ENCODE assay signal across 35 cellular contexts in the genomic region with DNA sequence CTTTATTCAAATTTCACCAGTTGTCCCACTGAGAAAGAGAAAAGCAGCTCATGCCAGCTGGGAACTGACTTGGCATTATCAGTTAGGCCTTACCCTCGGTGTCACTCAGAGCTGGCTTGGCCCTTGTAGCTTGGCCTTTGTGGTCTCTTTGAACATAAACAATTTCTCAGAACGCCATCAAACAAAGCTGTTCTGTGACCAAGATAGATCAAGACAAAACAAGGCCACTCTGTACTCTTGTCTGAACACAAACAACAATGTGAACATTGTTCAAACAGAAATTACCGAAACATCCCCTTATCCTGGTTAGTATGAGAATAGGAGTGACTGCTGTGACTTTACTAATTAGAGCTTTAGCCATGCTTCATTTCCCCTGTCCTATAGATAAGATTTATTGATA. TPM values are rescaled to one million over a fixed set of nuclear protein-coding genes. Genes with fewer than 3 reads are reported as not detected.
A peak's percentile ranks its signal among the peaks of the same experiment; 100 is the strongest.
DNase-seq lines count a peak whose midpoint lies in the region; ATAC-seq, FAIRE-seq and TF ChIP-seq lines count a peak whose summit lies in the region.
"Had no signal": no experiment of that assay in that cellular context is flagged by ENCODE, and none has a peak within 500 bp of the region (broad histone marks: within the 10 kb centered on the region; RNA-seq: fewer than 3 reads in every experiment).

No MANE protein-coding gene starts in this region.

- H3K79me1 ChIP-seq in trophoblast cell (ENCODE audit: low read length) = no peaks in the 10 kb centered on the region

- CTCF ChIA-PET in GM12878 (lab: Yijun Ruan, JAX) = no interaction called here
- CTCF ChIA-PET in activated CD4-positive, alpha-beta memory T cell treated with anti-CD3 and anti-CD28 coated beads for 36 hours (lab: Charles Lee) = no interaction called here

- H3K4me3 Mint-ChIP-seq in activated CD4-positive, alpha-beta memory T cell treated with anti-CD3 and anti-CD28 coated beads for 36 hours = no peak overlapping the region
- H3K4me3 Mint-ChIP-seq: activated CD4-positive, alpha-beta T cell treated with anti-CD3 and anti-CD28 coated beads, Interleukin-2, amount 10 ng/mL, durations not matched to agents 24 days and 14 days; activated naive CD8-positive, alpha-beta T cell; natural killer cell treated with Interleukin-12 subunit alpha and Interleukin-12 subunit beta and Interleukin-15 and Interleukin-18, amount 100 ng/mL, for 72 hours; stimulated activated naive CD8-positive, alpha-beta T cell treated with anti-CD3 and anti-CD28 coated beads, Interleukin-15, Interleukin-2, amounts not matched to agents 100 ng/mL and 50 ng/mL, for 24 hours; WTC11 had no signal

- POLR2A ChIA-PET in GM12878 (lab: Charles Lee) = interaction anchor here (1.7 kb wide), 1 partner anchor 15 kb away, joined by 3 read pairs; no protein-coding TSS in a partner anchor
- POLR2A ChIA-PET in activated CD4-positive, alpha-beta memory T cell treated with anti-CD3 and anti-CD28 coated beads for 36 hours (lab: Charles Lee) = no interaction called here

- FAIRE-seq in GM19239 (lab: Jason Lieb, UNC) (peak; percentile 78), GM12878 (lab: Jason Lieb, UNC) (no peak), GM12891 (lab: Jason Lieb, UNC) (no peak)
- FAIRE-seq: GM12892 had no signal

- H2BK12ac ChIP-seq in trophoblast cell (ENCODE audit: low read length) = no peak overlapping the region

- H3K79me2 ChIP-seq in GM12878 (ENCODE audit: control insufficient read depth, insufficient read depth, low read length) = no peaks in the 10 kb centered on the region
- no peaks in the 10 kb centered on the region for H3K79me2 ChIP-seq in trophoblast cell (ENCODE audit: control insufficient read depth, insufficient read depth, low read length, poor library complexity)

- H4K20me1 ChIP-seq in GM12878 (ENCODE audit: control insufficient read depth, insufficient read depth) = no peaks in the 10 kb centered on the region
- H4K20me1 ChIP-seq: BLaER1 had no signal

- H3K4me3 ChIP-seq in GM12878 (no peak overlapping the region), trophoblast cell (ENCODE audit: low read depth, low read length) (no peak overlapping the region)
- H3K4me3 ChIP-seq: ascending aorta, BLaER1, cardiac muscle cell, lung, SJSA1, spleen, tibial nerve had no signal

- no peaks in the 10 kb centered on the region for H3K27me3 ChIP-seq in GM12878 (replicated peaks in 1 of 2; ENCODE audit: control insufficient read depth in 2 of 2, insufficient read depth in 2 of 2, low read length in 1 of 2)
- no peaks in the 10 kb centered on the region for H3K27me3 ChIP-seq in layer of hippocampus (ENCODE audit: control insufficient read depth, insufficient read depth, low read length)
- no peaks in the 10 kb centered on the region for H3K27me3 ChIP-seq in trophoblast cell (ENCODE audit: insufficient read depth, low read length)
- H3K27me3 ChIP-seq: ascending aorta, BLaER1, cardiac muscle cell, SJSA1, spleen, tibial nerve had no signal

- no peak overlapping the region for H2BK120ac ChIP-seq in trophoblast cell (ENCODE audit: insufficient read depth, low read length, poor library complexity)

- H2AFZ ChIP-seq in GM12878 (ENCODE audit: control insufficient read depth, low read depth, low read length) (no peak overlapping the region), trophoblast cell (ENCODE audit: insufficient read depth, low read length, poor library complexity) (no peak overlapping the region)

- BruUV-seq in GM12878 (replicated peaks; lab: Mats Ljungman, UMichigan) = no TSS peak

- ATAC-seq in GM12878 (peak; percentile 84), sciatic nerve (peak; percentile 50)
- ATAC-seq: left cardiac atrium; natural killer cell treated with Interleukin-12 subunit alpha and Interleukin-12 subunit beta and Interleukin-15 and Interleukin-18, amount 100 ng/mL, for 72 hours; right cardiac atrium; WTC11 had no signal

- H4K8ac ChIP-seq in trophoblast cell (ENCODE audit: low read depth, low read length) = no peak overlapping the region

- no peak overlapping the region for H3K18ac ChIP-seq in trophoblast cell (ENCODE audit: low read length)

- no peak overlapping the region for H4K12ac ChIP-seq in trophoblast cell (ENCODE audit: low read depth, low read length)

- H3K36me3 ChIP-seq in GM12878 (ENCODE audit: control insufficient read depth in 2 of 2, insufficient read depth in 2 of 2, low read length in 1 of 2) = no peaks in the 10 kb centered on the region
- H3K36me3 ChIP-seq in trophoblast cell (ENCODE audit: control insufficient read depth in 1 of 2, insufficient read depth in 2 of 2, low read length in 2 of 2) = no peaks in the 10 kb centered on the region
- H3K36me3 ChIP-seq: ascending aorta, BLaER1, cardiac muscle cell, SJSA1, spleen, tibial nerve had no signal

- H3K27ac ChIP-seq in GM12878 (ENCODE audit: control insufficient read depth, insufficient read depth) = no peak overlapping the region
- H3K27ac ChIP-seq in layer of hippocampus (ENCODE audit: low read depth, low read length) = peak overlapping the region; percentile 96
- no peak overlapping the region for H3K27ac ChIP-seq in trophoblast cell (ENCODE audit: low read depth, low read length)
- H3K27ac ChIP-seq: ascending aorta, BLaER1, cardiac muscle cell, SJSA1, spleen had no signal

- no peak overlapping the region for H3K14ac ChIP-seq in trophoblast cell (ENCODE audit: low read length)

- H3K4me1 Mint-ChIP-seq in activated CD4-positive, alpha-beta memory T cell treated with anti-CD3 and anti-CD28 coated beads for 36 hours (ENCODE audit: low read depth) = no peaks in the 10 kb centered on the region
- H3K4me1 Mint-ChIP-seq: activated CD4-positive, alpha-beta T cell treated with anti-CD3 and anti-CD28 coated beads, Interleukin-2, amount 10 ng/mL, durations not matched to agents 24 days and 14 days; WTC11 had no signal

- no peak for TF ChIP-seq RAD21 in GM12878 (IDR thresholded peaks at IDR 0.05; ENCODE audit: insufficient read depth, low read depth, low read length)

- H3K36me3 Mint-ChIP-seq in activated CD4-positive, alpha-beta memory T cell treated with anti-CD3 and anti-CD28 coated beads for 36 hours = no peaks in the 10 kb centered on the region
- H3K36me3 Mint-ChIP-seq: activated naive CD8-positive, alpha-beta T cell; natural killer cell treated with Interleukin-12 subunit alpha and Interleukin-12 subunit beta and Interleukin-15 and Interleukin-18, amount 100 ng/mL, for 72 hours; WTC11 had no signal

- H3K27me3 Mint-ChIP-seq in activated CD4-positive, alpha-beta memory T cell treated with anti-CD3 and anti-CD28 coated beads for 36 hours = no peaks in the 10 kb centered on the region
- H3K27me3 Mint-ChIP-seq: activated CD4-positive, alpha-beta T cell treated with anti-CD3 and anti-CD28 coated beads, Interleukin-2, amount 10 ng/mL, durations not matched to agents 24 days and 14 days; activated naive CD8-positive, alpha-beta T cell; stimulated activated naive CD8-positive, alpha-beta T cell treated with anti-CD3 and anti-CD28 coated beads, Interleukin-15, Interleukin-2, amounts not matched to agents 100 ng/mL and 50 ng/mL, for 24 hours had no signal

- no peak overlapping the region for H4K91ac ChIP-seq in trophoblast cell (ENCODE audit: low read depth, low read length)

- H3K9ac ChIP-seq in GM12878 (ENCODE audit: control insufficient read depth, insufficient read depth, low read length) (no peak overlapping the region), trophoblast cell (ENCODE audit: low read length) (no peak overlapping the region)
- H3K9ac ChIP-seq: BLaER1 had no signal

- DNase-seq in GM19239 (ENCODE audit: insufficient read length, low spot score) = no peak
- no peak for DNase-seq in GM12878 (ENCODE audit: low read depth, low spot score)
- DNase-seq in sciatic nerve (ENCODE audit: low spot score) = no peak
- no peak for DNase-seq in GM12891 (ENCODE audit: insufficient read length, low spot score)
- DNase-seq in central memory CD4-positive, alpha-beta T cell = no peak
- no peak for DNase-seq in trophoblast cell
- no peak for DNase-seq in activated CD4-positive, alpha-beta memory T cell treated with anti-CD3 and anti-CD28 coated beads for 36 hours
- DNase-seq: activated CD4-positive, alpha-beta T cell treated with anti-CD3 and anti-CD28 coated beads, Interleukin-2, amount 10 ng/mL, durations not matched to agents 24 days and 14 days; activated effector memory CD4-positive, alpha-beta T cell treated with anti-CD3 and anti-CD28 coated beads, Interleukin-2, amount 50 U/mL, for 16 hours; activated T-cell treated with anti-CD3 and anti-CD28 coated beads, Interleukin-2, amount 50 U/mL, for 1 hour; cortex of kidney; DMS153; left cardiac atrium; NCI-H446; right cardiac atrium; RPMI8226; spleen; stimulated activated CD8-positive, alpha-beta memory T cell treated with anti-CD3 and anti-CD28 coated beads, Interleukin-4, amount 100 ng/mL, for 48 hours had no signal

- WGBS in GM12878 (ENCODE audit: insufficient coverage, insufficient replicate concordance, low lambda C conversion rate, missing lambda C conversion rate) = 53% methylated on average over 3 of the region's 3 CpGs
- WGBS in trophoblast cell (ENCODE audit: extremely low coverage, insufficient coverage, insufficient read length) = no CpG with 5 or more reads among the region's 3 CpGs

- H3K4ac ChIP-seq in trophoblast cell (ENCODE audit: low read depth, low read length) = no peak overlapping the region

- TF ChIP-seq POLR2A in GM12878 (IDR thresholded peaks at IDR 0.05; ENCODE audit: low read depth, low read length) = no peak
- TF ChIP-seq POLR2A in GM12891 (IDR thresholded peaks at IDR 0.05; ENCODE audit: low read depth, low read length) = no peak

- SMC1A ChIA-PET in GM12878 (lab: Charles Lee; ENCODE audit: uncharacterized antibody, unreplicated experiment) = no interaction called here

- no peaks in the 10 kb centered on the region for H3K9me3 Mint-ChIP-seq in activated CD4-positive, alpha-beta memory T cell treated with anti-CD3 and anti-CD28 coated beads for 36 hours
- H3K9me3 Mint-ChIP-seq: activated CD4-positive, alpha-beta T cell treated with anti-CD3 and anti-CD28 coated beads, Interleukin-2, amount 10 ng/mL, durations not matched to agents 24 days and 14 days; natural killer cell treated with Interleukin-12 subunit alpha and Interleukin-12 subunit beta and Interleukin-15 and Interleukin-18, amount 100 ng/mL, for 72 hours; stimulated activated naive CD8-positive, alpha-beta T cell treated with anti-CD3 and anti-CD28 coated beads, Interleukin-15, Interleukin-2, amounts not matched to agents 100 ng/mL and 50 ng/mL, for 24 hours; WTC11 had no signal

- no peak for TF ChIP-seq EP300 in GM12878 (IDR thresholded peaks at IDR 0.05; ENCODE audit: borderline replicate concordance in 1 of 2, control insufficient read depth in 1 of 2, low read depth in 2 of 2, low read length in 2 of 2)

- intact Hi-C loops in GM12878 (cut with micrococcal nuclease; ENCODE audit: unreplicated experiment) (no loop called here), sciatic nerve (cut with DNase I) (no loop called here)
- intact Hi-C loops in activated CD4-positive, alpha-beta memory T cell treated with anti-CD3 and anti-CD28 coated beads for 36 hours (cut with micrococcal nuclease) = no loop called here

- TF ChIP-seq CTCF in GM12878 (IDR thresholded peaks at IDR 0.05 in 2 of 3, conservative IDR thresholded peaks at IDR 0.05 in 1 of 3; ENCODE audit: control insufficient read depth in 2 of 3, extremely low read depth in 1 of 3, insufficient read depth in 1 of 3, low read depth in 3 of 3, low read length in 3 of 3) = no peak

- RAD21 ChIA-PET in GM12878 (lab: Charles Lee; ENCODE audit: unreplicated experiment) = no interaction called here

- in situ Hi-C loops in GM12878 (cut with MboI) = no loop called here

- no peak overlapping the region for H2BK5ac ChIP-seq in trophoblast cell (ENCODE audit: low read depth, low read length, poor library complexity)

- H3K4me1 ChIP-seq in GM12878 (ENCODE audit: control insufficient read depth, insufficient read depth, low read length) = no peaks in the 10 kb centered on the region
- H3K4me1 ChIP-seq in trophoblast cell (ENCODE audit: control insufficient read depth in 1 of 2, insufficient read depth in 2 of 2, low read length in 2 of 2) = peaks cover 0 to 3% of the 10 kb centered on the region in 2 experiments
- H3K4me1 ChIP-seq: ascending aorta, BLaER1, SJSA1, spleen, tibial nerve had no signal

- H3K4me2 ChIP-seq in GM12878 (ENCODE audit: control insufficient read depth, insufficient read depth) = no peak overlapping the region
- no peak overlapping the region for H3K4me2 ChIP-seq in trophoblast cell (ENCODE audit: low read length)
- H3K4me2 ChIP-seq: BLaER1 had no signal

- no peak overlapping the region for H3K23ac ChIP-seq in trophoblast cell (ENCODE audit: low read length)

- H3K27ac Mint-ChIP-seq in activated CD4-positive, alpha-beta memory T cell treated with anti-CD3 and anti-CD28 coated beads for 36 hours = no peak overlapping the region
- H3K27ac Mint-ChIP-seq: activated CD4-positive, alpha-beta T cell treated with anti-CD3 and anti-CD28 coated beads, Interleukin-2, amount 10 ng/mL, durations not matched to agents 24 days and 14 days; activated naive CD8-positive, alpha-beta T cell; natural killer cell treated with Interleukin-12 subunit alpha and Interleukin-12 subunit beta and Interleukin-15 and Interleukin-18, amount 100 ng/mL, for 72 hours; stimulated activated naive CD8-positive, alpha-beta T cell treated with anti-CD3 and anti-CD28 coated beads, Interleukin-15, Interleukin-2, amounts not matched to agents 100 ng/mL and 50 ng/mL, for 24 hours; WTC11 had no signal

- H3K9me3 ChIP-seq in GM12878 (replicated peaks; ENCODE audit: control insufficient read depth, insufficient read depth, low read length) (no peaks in the 10 kb centered on the region; the same call in 1 of the 3 replicates), trophoblast cell (ENCODE audit: insufficient read depth, low read depth, low read length) (no peaks in the 10 kb centered on the region)
- H3K9me3 ChIP-seq: ascending aorta, SJSA1, spleen, tibial nerve had no signal

- no peak overlapping the region for H2AK5ac ChIP-seq in trophoblast cell (ENCODE audit: low read length)

RNA-seq across cellular contexts. Expression of gene DIPK2B, which starts 57.2 kb away (rescaled TPM):
- total RNA-seq in GM12878 (2013; cell fraction: nucleolus; rRNA removed) = not detected in 2 replicates
- not detected in 2 replicates for total RNA-seq in GM12878 (2014; rRNA removed)
- not detected in 2 replicates for total RNA-seq in GM12878 (2014; rRNA removed; fragmentation: Illumina TruSeq; extraction: Trizol)
- total RNA-seq in GM12878 (2021) = not detected in 2 replicates
- not detected for polyA plus RNA-seq in GM12878 (2011; ENCODE audit: low read depth)
- not detected in 2 replicates for polyA plus RNA-seq in GM12878 (2011; rRNA removed)
- polyA plus RNA-seq in GM12878 (2011; cell fraction: cytosol; rRNA removed) = not detected in 2 replicates
- not detected in 2 replicates for polyA plus RNA-seq in GM12878 (2011; cell fraction: nucleus; rRNA removed)
- not detected in 2 replicates for polyA plus RNA-seq in GM12878 (2012)
- not detected in 2 replicates for polyA plus RNA-seq in GM12878 (2014; fragmentation: Illumina TruSeq; extraction: Trizol)
- not detected for polyA plus RNA-seq in GM12878 (2014; fragmentation: Nextera tagmentation; extraction: Ambion mirVana)
- not detected in 2 replicates for polyA plus RNA-seq in GM12878 (2014; rRNA removed)
- polyA plus RNA-seq in GM12878 (2016; fragmentation: Nextera tagmentation; extraction: Ambion mirVana) = not detected
- polyA minus RNA-seq in GM12878 (2011; rRNA and poly(A)+ RNA removed) = not detected in 2 replicates
- not detected in 2 replicates for polyA minus RNA-seq in GM12878 (2011; cell fraction: cytosol; rRNA and poly(A)+ RNA removed)
- not detected in 2 replicates for polyA minus RNA-seq in GM12878 (2011; cell fraction: nucleus; rRNA and poly(A)+ RNA removed)
- total RNA-seq in sciatic nerve = 35.4 TPM
- polyA plus RNA-seq in GM12891 (2012; ENCODE audit: low read depth, missing spikeins) = not detected
- polyA plus RNA-seq in trophoblast cell (2013) = not detected in 2 replicates
- total RNA-seq in activated CD4-positive, alpha-beta memory T cell treated with anti-CD3 and anti-CD28 coated beads for 36 hours = not detected
- total RNA-seq: activated CD4-positive, alpha-beta T cell treated with anti-CD3 and anti-CD28 coated beads, Interleukin-2, amount 10 ng/mL, durations not matched to agents 24 days and 14 days; fibroblast of villous mesenchyme; LHCN-M2; natural killer cell treated with Interleukin-12 subunit alpha and Interleukin-12 subunit beta and Interleukin-15 and Interleukin-18, amount 100 ng/mL, for 72 hours; osteocyte; SJSA1; T-helper 1 cell treated with Interleukin-12 subunit alpha and Interleukin-12 subunit beta and Interleukin-4 antibody, amounts not matched to agents 30 ng/mL and 1 ng/mL, for 36 hours; WTC11 had no signal
- polyA plus RNA-seq: AG04450, cardiac muscle cell had no signal

Comparison
In these comparisons a context has a peak if more than half of its experiments do, and no peak if none do; other contexts are left out.
1. RNA of gene DIPK2B, which starts 57.2 kb away (total RNA-seq): 35.4 TPM in sciatic nerve (single experiment); not detected in activated CD4-positive, alpha-beta memory T cell treated with anti-CD3 and anti-CD28 coated beads for 36 hours and not detected in GM12878; every median in the first group is over 10 times any median in the second.